1 cellular context compared by ENCODE assay signal in the genomic region with DNA sequence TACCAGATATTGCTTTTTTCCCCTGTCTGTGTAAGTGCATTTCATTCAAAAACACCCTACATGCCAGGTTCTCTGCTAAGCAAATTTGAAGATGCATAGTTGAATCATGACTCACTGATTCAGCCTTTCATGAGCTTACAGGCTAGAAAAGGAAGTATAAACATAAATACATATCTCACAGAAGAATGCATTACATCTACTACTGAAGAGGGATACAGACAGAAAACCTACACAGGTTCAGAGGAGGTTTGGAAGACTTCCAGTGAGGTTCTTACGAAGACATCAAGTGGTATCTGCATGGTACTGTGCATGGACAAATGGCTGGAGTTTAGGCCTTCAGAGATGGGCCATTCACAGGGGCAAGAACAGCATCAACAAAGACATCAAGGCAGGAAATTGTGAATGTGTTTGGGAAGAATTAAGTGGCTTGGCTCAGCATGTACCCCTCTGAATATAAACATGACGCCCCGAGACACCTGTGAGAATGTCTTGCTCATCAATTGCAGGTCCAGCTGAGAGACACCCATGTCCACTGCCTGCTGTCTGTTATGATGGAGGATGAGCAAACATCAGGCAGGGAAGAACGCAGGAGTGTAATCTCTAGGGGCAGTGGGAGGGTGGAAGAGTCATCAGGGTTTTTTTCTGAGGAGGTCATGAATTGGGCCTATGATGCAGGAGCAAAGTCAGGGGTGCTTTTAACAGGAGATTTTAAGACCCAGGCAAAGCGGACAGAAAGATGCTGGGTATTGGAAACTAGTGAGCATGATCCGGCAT.
TF ChIP-seq lines count a peak whose summit lies in the region.

No MANE protein-coding gene starts in this region.

TF ChIP-seq in HepG2, 621 proteins besides CTCF, POLR2A, EP300 and RAD21 (continued from another document and continues in another):
- TF ChIP-seq MAFK (conservative IDR thresholded peaks at IDR 0.05 in 1 of 2, IDR thresholded peaks at IDR 0.05 in 1 of 2; ENCODE audit: low read length in 2 of 2) (peak in 1 of 2 experiments; percentile 26; a peak in 2 of 4 replicates), TCF7 (IDR thresholded peaks at IDR 0.05; ENCODE audit: low read depth) (0 out of 2 replicates have a peak, but pooled peaks have one; percentile 22), ZNF75D (CRISPR knock-in tag; IDR thresholded peaks at IDR 0.05; ENCODE audit: borderline replicate concordance) (no peak), BRD4 (CRISPR knock-in tag; IDR thresholded peaks at IDR 0.05) (no peak), ZFP62 (CRISPR knock-in tag; IDR thresholded peaks at IDR 0.05) (no peak), SOX5 (CRISPR knock-in tag; IDR thresholded peaks at IDR 0.05; ENCODE audit: borderline replicate concordance) (peak; percentile 80; the same call in 1 of the 2 replicates), ERF (CRISPR knock-in tag; IDR thresholded peaks at IDR 0.05) (no peak), ZNF274 (CRISPR knock-in tag; IDR thresholded peaks at IDR 0.05) (no peak), FOXA3 (CRISPR knock-in tag; IDR thresholded peaks at IDR 0.05) (peak; percentile 75), PAF1 (CRISPR knock-in tag; IDR thresholded peaks at IDR 0.05) (no peak), ZNF124 (CRISPR knock-in tag; IDR thresholded peaks at IDR 0.05) (no peak), CAMTA2 (CRISPR knock-in tag; IDR thresholded peaks at IDR 0.05; ENCODE audit: borderline replicate concordance) (no peak), ZNF317 (CRISPR knock-in tag; IDR thresholded peaks at IDR 0.05) (no peak), THAP11 (CRISPR knock-in tag; IDR thresholded peaks at IDR 0.05) (peak; percentile 31; the same call in 1 of the 2 replicates), ZNF605 (CRISPR knock-in tag; IDR thresholded peaks at IDR 0.05) (0 out of 2 replicates have a peak, but pooled peaks have one; percentile 22), ZNF792 (CRISPR knock-in tag; IDR thresholded peaks at IDR 0.05) (0 out of 2 replicates have a peak, but pooled peaks have one; percentile 54), CCDC6 (CRISPR knock-in tag; IDR thresholded peaks at IDR 0.05) (no peak), MEF2D (CRISPR knock-in tag; IDR thresholded peaks at IDR 0.05) (0 out of 2 replicates have a peak, but pooled peaks have one; percentile 23), ZNF138 (CRISPR knock-in tag; IDR thresholded peaks at IDR 0.05; ENCODE audit: low read depth) (no peak), KDM2A (CRISPR knock-in tag; IDR thresholded peaks at IDR 0.05; ENCODE audit: borderline replicate concordance, low read depth) (no peak)
- TF ChIP-seq, protein P1, sequence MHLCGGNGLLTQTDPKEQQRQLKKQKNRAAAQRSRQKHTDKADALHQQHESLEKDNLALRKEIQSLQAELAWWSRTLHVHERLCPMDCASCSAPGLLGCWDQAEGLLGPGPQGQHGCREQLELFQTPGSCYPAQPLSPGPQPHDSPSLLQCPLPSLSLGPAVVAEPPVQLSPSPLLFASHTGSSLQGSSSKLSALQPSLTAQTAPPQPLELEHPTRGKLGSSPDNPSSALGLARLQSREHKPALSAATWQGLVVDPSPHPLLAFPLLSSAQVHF (CRISPR knock-in tag; IDR thresholded peaks at IDR 0.05) = no peak
- TF ChIP-seq, protein P2, sequence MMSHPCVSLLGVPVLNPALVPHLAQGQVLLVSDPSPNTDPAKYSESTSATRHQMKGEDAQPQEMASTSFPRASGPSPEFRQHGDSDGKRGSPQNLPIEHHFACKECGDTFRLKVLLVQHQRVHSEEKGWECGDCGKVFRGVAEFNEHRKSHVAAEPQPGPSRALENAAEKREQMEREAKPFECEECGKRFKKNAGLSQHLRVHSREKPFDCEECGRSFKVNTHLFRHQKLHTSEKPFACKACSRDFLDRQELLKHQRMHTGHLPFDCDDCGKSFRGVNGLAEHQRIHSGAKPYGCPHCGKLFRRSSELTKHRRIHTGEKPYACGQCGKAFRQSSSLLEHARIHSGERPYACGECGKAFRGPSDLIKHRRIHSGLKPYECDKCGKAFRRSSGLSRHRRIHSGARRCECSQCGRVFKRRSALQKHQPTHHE (CRISPR knock-in tag; IDR thresholded peaks at IDR 0.05; ENCODE audit: borderline replicate concordance) = no peak
- TF ChIP-seq, protein P3, sequence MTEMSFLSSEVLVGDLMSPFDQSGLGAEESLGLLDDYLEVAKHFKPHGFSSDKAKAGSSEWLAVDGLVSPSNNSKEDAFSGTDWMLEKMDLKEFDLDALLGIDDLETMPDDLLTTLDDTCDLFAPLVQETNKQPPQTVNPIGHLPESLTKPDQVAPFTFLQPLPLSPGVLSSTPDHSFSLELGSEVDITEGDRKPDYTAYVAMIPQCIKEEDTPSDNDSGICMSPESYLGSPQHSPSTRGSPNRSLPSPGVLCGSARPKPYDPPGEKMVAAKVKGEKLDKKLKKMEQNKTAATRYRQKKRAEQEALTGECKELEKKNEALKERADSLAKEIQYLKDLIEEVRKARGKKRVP (CRISPR knock-in tag; IDR thresholded peaks at IDR 0.05) = no peak; a peak in 1 of 4 replicates
- TF ChIP-seq, protein P4, sequence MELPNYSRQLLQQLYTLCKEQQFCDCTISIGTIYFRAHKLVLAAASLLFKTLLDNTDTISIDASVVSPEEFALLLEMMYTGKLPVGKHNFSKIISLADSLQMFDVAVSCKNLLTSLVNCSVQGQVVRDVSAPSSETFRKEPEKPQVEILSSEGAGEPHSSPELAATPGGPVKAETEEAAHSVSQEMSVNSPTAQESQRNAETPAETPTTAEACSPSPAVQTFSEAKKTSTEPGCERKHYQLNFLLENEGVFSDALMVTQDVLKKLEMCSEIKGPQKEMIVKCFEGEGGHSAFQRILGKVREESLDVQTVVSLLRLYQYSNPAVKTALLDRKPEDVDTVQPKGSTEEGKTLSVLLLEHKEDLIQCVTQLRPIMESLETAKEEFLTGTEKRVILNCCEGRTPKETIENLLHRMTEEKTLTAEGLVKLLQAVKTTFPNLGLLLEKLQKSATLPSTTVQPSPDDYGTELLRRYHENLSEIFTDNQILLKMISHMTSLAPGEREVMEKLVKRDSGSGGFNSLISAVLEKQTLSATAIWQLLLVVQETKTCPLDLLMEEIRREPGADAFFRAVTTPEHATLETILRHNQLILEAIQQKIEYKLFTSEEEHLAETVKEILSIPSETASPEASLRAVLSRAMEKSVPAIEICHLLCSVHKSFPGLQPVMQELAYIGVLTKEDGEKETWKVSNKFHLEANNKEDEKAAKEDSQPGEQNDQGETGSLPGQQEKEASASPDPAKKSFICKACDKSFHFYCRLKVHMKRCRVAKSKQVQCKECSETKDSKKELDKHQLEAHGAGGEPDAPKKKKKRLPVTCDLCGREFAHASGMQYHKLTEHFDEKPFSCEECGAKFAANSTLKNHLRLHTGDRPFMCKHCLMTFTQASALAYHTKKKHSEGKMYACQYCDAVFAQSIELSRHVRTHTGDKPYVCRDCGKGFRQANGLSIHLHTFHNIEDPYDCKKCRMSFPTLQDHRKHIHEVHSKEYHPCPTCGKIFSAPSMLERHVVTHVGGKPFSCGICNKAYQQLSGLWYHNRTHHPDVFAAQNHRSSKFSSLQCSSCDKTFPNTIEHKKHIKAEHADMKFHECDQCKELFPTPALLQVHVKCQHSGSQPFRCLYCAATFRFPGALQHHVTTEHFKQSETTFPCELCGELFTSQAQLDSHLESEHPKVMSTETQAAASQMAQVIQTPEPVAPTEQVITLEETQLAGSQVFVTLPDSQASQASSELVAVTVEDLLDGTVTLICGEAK (IDR thresholded peaks at IDR 0.05) = no peak
- TF ChIP-seq, protein P4 (CRISPR knock-in tag; IDR thresholded peaks at IDR 0.05) = no peak
- TF ChIP-seq, protein P5, sequence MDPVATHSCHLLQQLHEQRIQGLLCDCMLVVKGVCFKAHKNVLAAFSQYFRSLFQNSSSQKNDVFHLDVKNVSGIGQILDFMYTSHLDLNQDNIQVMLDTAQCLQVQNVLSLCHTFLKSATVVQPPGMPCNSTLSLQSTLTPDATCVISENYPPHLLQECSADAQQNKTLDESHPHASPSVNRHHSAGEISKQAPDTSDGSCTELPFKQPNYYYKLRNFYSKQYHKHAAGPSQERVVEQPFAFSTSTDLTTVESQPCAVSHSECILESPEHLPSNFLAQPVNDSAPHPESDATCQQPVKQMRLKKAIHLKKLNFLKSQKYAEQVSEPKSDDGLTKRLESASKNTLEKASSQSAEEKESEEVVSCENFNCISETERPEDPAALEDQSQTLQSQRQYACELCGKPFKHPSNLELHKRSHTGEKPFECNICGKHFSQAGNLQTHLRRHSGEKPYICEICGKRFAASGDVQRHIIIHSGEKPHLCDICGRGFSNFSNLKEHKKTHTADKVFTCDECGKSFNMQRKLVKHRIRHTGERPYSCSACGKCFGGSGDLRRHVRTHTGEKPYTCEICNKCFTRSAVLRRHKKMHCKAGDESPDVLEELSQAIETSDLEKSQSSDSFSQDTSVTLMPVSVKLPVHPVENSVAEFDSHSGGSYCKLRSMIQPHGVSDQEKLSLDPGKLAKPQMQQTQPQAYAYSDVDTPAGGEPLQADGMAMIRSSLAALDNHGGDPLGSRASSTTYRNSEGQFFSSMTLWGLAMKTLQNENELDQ (CRISPR knock-in tag; IDR thresholded peaks at IDR 0.05; ENCODE audit: borderline replicate concordance) = no peak
- TF ChIP-seq, protein P6, sequence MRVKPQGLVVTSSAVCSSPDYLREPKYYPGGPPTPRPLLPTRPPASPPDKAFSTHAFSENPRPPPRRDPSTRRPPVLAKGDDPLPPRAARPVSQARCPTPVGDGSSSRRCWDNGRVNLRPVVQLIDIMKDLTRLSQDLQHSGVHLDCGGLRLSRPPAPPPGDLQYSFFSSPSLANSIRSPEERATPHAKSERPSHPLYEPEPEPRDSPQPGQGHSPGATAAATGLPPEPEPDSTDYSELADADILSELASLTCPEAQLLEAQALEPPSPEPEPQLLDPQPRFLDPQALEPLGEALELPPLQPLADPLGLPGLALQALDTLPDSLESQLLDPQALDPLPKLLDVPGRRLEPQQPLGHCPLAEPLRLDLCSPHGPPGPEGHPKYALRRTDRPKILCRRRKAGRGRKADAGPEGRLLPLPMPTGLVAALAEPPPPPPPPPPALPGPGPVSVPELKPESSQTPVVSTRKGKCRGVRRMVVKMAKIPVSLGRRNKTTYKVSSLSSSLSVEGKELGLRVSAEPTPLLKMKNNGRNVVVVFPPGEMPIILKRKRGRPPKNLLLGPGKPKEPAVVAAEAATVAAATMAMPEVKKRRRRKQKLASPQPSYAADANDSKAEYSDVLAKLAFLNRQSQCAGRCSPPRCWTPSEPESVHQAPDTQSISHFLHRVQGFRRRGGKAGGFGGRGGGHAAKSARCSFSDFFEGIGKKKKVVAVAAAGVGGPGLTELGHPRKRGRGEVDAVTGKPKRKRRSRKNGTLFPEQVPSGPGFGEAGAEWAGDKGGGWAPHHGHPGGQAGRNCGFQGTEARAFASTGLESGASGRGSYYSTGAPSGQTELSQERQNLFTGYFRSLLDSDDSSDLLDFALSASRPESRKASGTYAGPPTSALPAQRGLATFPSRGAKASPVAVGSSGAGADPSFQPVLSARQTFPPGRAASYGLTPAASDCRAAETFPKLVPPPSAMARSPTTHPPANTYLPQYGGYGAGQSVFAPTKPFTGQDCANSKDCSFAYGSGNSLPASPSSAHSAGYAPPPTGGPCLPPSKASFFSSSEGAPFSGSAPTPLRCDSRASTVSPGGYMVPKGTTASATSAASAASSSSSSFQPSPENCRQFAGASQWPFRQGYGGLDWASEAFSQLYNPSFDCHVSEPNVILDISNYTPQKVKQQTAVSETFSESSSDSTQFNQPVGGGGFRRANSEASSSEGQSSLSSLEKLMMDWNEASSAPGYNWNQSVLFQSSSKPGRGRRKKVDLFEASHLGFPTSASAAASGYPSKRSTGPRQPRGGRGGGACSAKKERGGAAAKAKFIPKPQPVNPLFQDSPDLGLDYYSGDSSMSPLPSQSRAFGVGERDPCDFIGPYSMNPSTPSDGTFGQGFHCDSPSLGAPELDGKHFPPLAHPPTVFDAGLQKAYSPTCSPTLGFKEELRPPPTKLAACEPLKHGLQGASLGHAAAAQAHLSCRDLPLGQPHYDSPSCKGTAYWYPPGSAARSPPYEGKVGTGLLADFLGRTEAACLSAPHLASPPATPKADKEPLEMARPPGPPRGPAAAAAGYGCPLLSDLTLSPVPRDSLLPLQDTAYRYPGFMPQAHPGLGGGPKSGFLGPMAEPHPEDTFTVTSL (CRISPR knock-in tag; IDR thresholded peaks at IDR 0.05; ENCODE audit: borderline replicate concordance) = peak; percentile 73; the same call in 1 of the 2 replicates
- TF ChIP-seq, protein P7, sequence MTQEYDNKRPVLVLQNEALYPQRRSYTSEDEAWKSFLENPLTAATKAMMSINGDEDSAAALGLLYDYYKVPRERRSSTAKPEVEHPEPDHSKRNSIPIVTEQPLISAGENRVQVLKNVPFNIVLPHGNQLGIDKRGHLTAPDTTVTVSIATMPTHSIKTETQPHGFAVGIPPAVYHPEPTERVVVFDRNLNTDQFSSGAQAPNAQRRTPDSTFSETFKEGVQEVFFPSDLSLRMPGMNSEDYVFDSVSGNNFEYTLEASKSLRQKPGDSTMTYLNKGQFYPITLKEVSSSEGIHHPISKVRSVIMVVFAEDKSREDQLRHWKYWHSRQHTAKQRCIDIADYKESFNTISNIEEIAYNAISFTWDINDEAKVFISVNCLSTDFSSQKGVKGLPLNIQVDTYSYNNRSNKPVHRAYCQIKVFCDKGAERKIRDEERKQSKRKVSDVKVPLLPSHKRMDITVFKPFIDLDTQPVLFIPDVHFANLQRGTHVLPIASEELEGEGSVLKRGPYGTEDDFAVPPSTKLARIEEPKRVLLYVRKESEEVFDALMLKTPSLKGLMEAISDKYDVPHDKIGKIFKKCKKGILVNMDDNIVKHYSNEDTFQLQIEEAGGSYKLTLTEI (CRISPR knock-in tag; conservative IDR thresholded peaks at IDR 0.05) = no peak
